8 cellular contexts compared by ENCODE assay signal in genomic region chr10:132363921-132364593, GRCh38. TPM values are rescaled to one million over a fixed set of nuclear protein-coding genes. Genes with fewer than 3 reads are reported as not detected.
A peak's percentile ranks its signal among the peaks of the same experiment; 100 is the strongest.
DNase-seq lines count a peak whose midpoint lies in the region; ATAC-seq, FAIRE-seq and TF ChIP-seq lines count a peak whose summit lies in the region.

No MANE protein-coding gene starts in this region.

- H3K27me3 Mint-ChIP-seq in Calu3 (ENCODE audit: unreplicated experiment) = no peaks in the 10 kb centered on the region
- no peaks in the 10 kb centered on the region for H3K27me3 Mint-ChIP-seq in T-helper 2 cell treated with Interferon-gamma antibody and Interleukin-4, amounts not matched to agents 5 μg/mL and 100 μg/mL, for 36 hours (ENCODE audit: low read depth)

- peaks cover 5% of the 10 kb centered on the region for H3K36me3 Mint-ChIP-seq in Calu3 (ENCODE audit: insufficient read depth, unreplicated experiment)
- H3K36me3 Mint-ChIP-seq in T-helper 2 cell treated with Interferon-gamma antibody and Interleukin-4, amounts not matched to agents 5 μg/mL and 100 μg/mL, for 36 hours (ENCODE audit: low read depth) = no peaks in the 10 kb centered on the region

- no peak for TF ChIP-seq POLR2A in GM12891 (IDR thresholded peaks at IDR 0.05; ENCODE audit: low read depth, low read length)
- no peak for TF ChIP-seq POLR2A in NB4 (IDR thresholded peaks at IDR 0.05; ENCODE audit: extremely low read depth, insufficient read length)

- BruUV-seq in Calu3 (replicated peaks; lab: Mats Ljungman, UMichigan) = no TSS peak

- H3K9me3 Mint-ChIP-seq in Calu3 (ENCODE audit: low read depth, unreplicated experiment) = no peaks in the 10 kb centered on the region
- no peaks in the 10 kb centered on the region for H3K9me3 Mint-ChIP-seq in T-helper 2 cell treated with Interferon-gamma antibody and Interleukin-4, amounts not matched to agents 5 μg/mL and 100 μg/mL, for 36 hours

- peak; percentile 100 for FAIRE-seq in GM12891 (lab: Jason Lieb, UNC)

- CTCF ChIA-PET in Calu3 (lab: Charles Lee) = no interaction called here

- H3K4me3 ChIP-seq in NB4 (ENCODE audit: low read depth, low read length) = no peak overlapping the region
- H3K4me3 ChIP-seq in epithelial cell of esophagus (ENCODE audit: low read length) = no peak overlapping the region

- TF ChIP-seq CTCF in NB4 (IDR thresholded peaks at IDR 0.05; ENCODE audit: low read depth, low read length) (no peak), epithelial cell of esophagus (IDR thresholded peaks at IDR 0.05; ENCODE audit: insufficient read depth, low read depth, low read length, missing control alignments) (no peak), omental fat pad (IDR thresholded peaks at IDR 0.05) (no peak), Calu3 (IDR thresholded peaks at IDR 0.05; ENCODE audit: unreplicated experiment) (no peak)

- no peaks in the 10 kb centered on the region for H3K4me1 Mint-ChIP-seq in Calu3 (ENCODE audit: low read depth, unreplicated experiment)
- no peaks in the 10 kb centered on the region for H3K4me1 Mint-ChIP-seq in T-helper 2 cell treated with Interferon-gamma antibody and Interleukin-4, amounts not matched to agents 5 μg/mL and 100 μg/mL, for 36 hours (ENCODE audit: low read depth)

- no peak overlapping the region for H3K27ac Mint-ChIP-seq in Calu3 (ENCODE audit: unreplicated experiment)
- H3K27ac Mint-ChIP-seq in T-helper 2 cell treated with Interferon-gamma antibody and Interleukin-4, amounts not matched to agents 5 μg/mL and 100 μg/mL, for 36 hours = no peak overlapping the region

- intact Hi-C loops in Calu3 (cut with micrococcal nuclease; ENCODE audit: unreplicated experiment) = no loop called here

- DNase-seq in GM12891 (ENCODE audit: insufficient read length, low spot score) = no peak
- peak; percentile 57 for DNase-seq in NB4 (ENCODE audit: low read depth)
- DNase-seq in epithelial cell of esophagus (ENCODE audit: low read depth) = peak; percentile 72
- no peak for DNase-seq in omental fat pad (ENCODE audit: low spot score)
- no peak for DNase-seq in NCI-H1417 (lab: John Stamatoyannopoulos, UW)
- no peak for DNase-seq in Calu3
- no peak for DNase-seq in AML-193 (lab: John Stamatoyannopoulos, UW)
- no peak for DNase-seq in T-helper 2 cell treated with Interferon-gamma antibody and Interleukin-4, amounts not matched to agents 5 μg/mL and 100 μg/mL, for 36 hours (ENCODE audit: low spot score)

- H3K4me3 Mint-ChIP-seq in Calu3 (ENCODE audit: low read depth, unreplicated experiment) = no peak overlapping the region
- H3K4me3 Mint-ChIP-seq in T-helper 2 cell treated with Interferon-gamma antibody and Interleukin-4, amounts not matched to agents 5 μg/mL and 100 μg/mL, for 36 hours = no peak overlapping the region

- peak; percentile 99 for ATAC-seq in omental fat pad (ENCODE audit: low FRiP score)

TF ChIP-seq in GM12891, 5 proteins besides CTCF, POLR2A, EP300 and RAD21:
- TF ChIP-seq POU2F2 (IDR thresholded peaks at IDR 0.05; ENCODE audit: low read depth, low read length) (no peak), PAX5 (IDR thresholded peaks at IDR 0.05; ENCODE audit: insufficient read depth, low read length, severe bottlenecking) (no peak), SPI1 (IDR thresholded peaks at IDR 0.05; ENCODE audit: low read depth, low read length) (no peak), POLR2AphosphoS5 (IDR thresholded peaks at IDR 0.05; ENCODE audit: low read depth, low read length) (no peak), TAF1 (IDR thresholded peaks at IDR 0.05; ENCODE audit: low read depth, low read length) (no peak)
TF ChIP-seq in GM12891: peak in this region for 0.

RNA-seq across cellular contexts. Expression of gene LRRC27, which starts 32.1 kb away (rescaled TPM):
- 6.0 TPM for polyA plus RNA-seq in GM12891 (2012; ENCODE audit: low read depth, missing spikeins)
- total RNA-seq in omental fat pad (10 to 100 TPM in 1 of 4 donors, 1 to 10 TPM in 3; 5.0 to 12.1 (median 7.7) TPM), Calu3 (2022) (4.6 and 5.0 TPM in 2 replicates)

RNA-seq across cellular contexts. Expression of gene PWWP2B, which starts 32.9 kb away (rescaled TPM):
- polyA plus RNA-seq in GM12891 (2012; ENCODE audit: low read depth, missing spikeins) = 0.13 TPM
- total RNA-seq in omental fat pad (10 to 100 TPM in 3 of 4 donors, 1 to 10 TPM in 1; 6.0 to 24.4 (median 12.2) TPM), Calu3 (2022) (12.9 and 15.8 TPM in 2 replicates)

RNA-seq across cellular contexts. Expression of gene STK32C, which starts 56.3 kb away (rescaled TPM):
- 16.2 TPM for polyA plus RNA-seq in GM12891 (2012; ENCODE audit: low read depth, missing spikeins)
- 1 to 10 TPM; 5.0 to 8.9 (median 8.1) TPM for total RNA-seq in omental fat pad
- total RNA-seq in Calu3 (2022) = 13.5 and 16.0 TPM in 2 replicates

Comparison
In these comparisons a context has a peak if more than half of its experiments do, and no peak if none do; other contexts are left out.
1. DNase-seq: peak in NB4 (single experiment) and epithelial cell of esophagus (single experiment); none in GM12891 (single experiment), omental fat pad (single experiment), NCI-H1417 (0 of 3), Calu3 (single experiment), AML-193 (0 of 2) and T-helper 2 cell treated with Interferon-gamma antibody and Interleukin-4, amounts not matched to agents 5 μg/mL and 100 μg/mL, for 36 hours (single experiment).